ENCODE assay signal across 1 cellular context in genomic region chr4:40530961-40531635, GRCh38.
A peak's percentile ranks its signal among the peaks of the same experiment; 100 is the strongest.
TF ChIP-seq lines count a peak whose summit lies in the region.

No MANE protein-coding gene starts in this region.

TF ChIP-seq in K562, 482 proteins besides CTCF, POLR2A, EP300 and RAD21 (continued from another document and continues in another):
- TF ChIP-seq, protein P1, sequence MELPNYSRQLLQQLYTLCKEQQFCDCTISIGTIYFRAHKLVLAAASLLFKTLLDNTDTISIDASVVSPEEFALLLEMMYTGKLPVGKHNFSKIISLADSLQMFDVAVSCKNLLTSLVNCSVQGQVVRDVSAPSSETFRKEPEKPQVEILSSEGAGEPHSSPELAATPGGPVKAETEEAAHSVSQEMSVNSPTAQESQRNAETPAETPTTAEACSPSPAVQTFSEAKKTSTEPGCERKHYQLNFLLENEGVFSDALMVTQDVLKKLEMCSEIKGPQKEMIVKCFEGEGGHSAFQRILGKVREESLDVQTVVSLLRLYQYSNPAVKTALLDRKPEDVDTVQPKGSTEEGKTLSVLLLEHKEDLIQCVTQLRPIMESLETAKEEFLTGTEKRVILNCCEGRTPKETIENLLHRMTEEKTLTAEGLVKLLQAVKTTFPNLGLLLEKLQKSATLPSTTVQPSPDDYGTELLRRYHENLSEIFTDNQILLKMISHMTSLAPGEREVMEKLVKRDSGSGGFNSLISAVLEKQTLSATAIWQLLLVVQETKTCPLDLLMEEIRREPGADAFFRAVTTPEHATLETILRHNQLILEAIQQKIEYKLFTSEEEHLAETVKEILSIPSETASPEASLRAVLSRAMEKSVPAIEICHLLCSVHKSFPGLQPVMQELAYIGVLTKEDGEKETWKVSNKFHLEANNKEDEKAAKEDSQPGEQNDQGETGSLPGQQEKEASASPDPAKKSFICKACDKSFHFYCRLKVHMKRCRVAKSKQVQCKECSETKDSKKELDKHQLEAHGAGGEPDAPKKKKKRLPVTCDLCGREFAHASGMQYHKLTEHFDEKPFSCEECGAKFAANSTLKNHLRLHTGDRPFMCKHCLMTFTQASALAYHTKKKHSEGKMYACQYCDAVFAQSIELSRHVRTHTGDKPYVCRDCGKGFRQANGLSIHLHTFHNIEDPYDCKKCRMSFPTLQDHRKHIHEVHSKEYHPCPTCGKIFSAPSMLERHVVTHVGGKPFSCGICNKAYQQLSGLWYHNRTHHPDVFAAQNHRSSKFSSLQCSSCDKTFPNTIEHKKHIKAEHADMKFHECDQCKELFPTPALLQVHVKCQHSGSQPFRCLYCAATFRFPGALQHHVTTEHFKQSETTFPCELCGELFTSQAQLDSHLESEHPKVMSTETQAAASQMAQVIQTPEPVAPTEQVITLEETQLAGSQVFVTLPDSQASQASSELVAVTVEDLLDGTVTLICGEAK (IDR thresholded peaks at IDR 0.05) = no peak
- TF ChIP-seq, protein P1 (CRISPR knock-in tag; IDR thresholded peaks at IDR 0.05) = no peak
- TF ChIP-seq HNRNPLL (IDR thresholded peaks at IDR 0.05; ENCODE audit: low read depth, low read length, poor library complexity, severe bottlenecking) (no peak), ZNF324 (CRISPR knock-in tag; IDR thresholded peaks at IDR 0.05) (no peak), ZNF696 (CRISPR knock-in tag; conservative IDR thresholded peaks at IDR 0.05) (no peak), ZNF384 (IDR thresholded peaks at IDR 0.05; ENCODE audit: low read depth, low read length) (no peak), STAT5A (IDR thresholded peaks at IDR 0.05; ENCODE audit: borderline replicate concordance, low read length) (no peak), TAL1 (IDR thresholded peaks at IDR 0.05) (peak; percentile 43), ZNF316 (IDR thresholded peaks at IDR 0.05) (no peak), NBN (IDR thresholded peaks at IDR 0.05; ENCODE audit: low read depth) (0 out of 2 replicates have a peak, but pooled peaks have one; percentile 63), ZNF253 (CRISPR knock-in tag; conservative IDR thresholded peaks at IDR 0.05) (no peak), ZNF280A (IDR thresholded peaks at IDR 0.05; ENCODE audit: low read depth, partially characterized antibody) (no peak), YBX1 (IDR thresholded peaks at IDR 0.05) (no peak), TFAM (CRISPR knock-in tag; conservative IDR thresholded peaks at IDR 0.05) (no peak), ZNF551 (CRISPR knock-in tag; IDR thresholded peaks at IDR 0.05) (no peak), ERF (CRISPR knock-in tag; IDR thresholded peaks at IDR 0.05) (no peak), NR2C1 (IDR thresholded peaks at IDR 0.05) (no peak), NR2C1 (tag; IDR thresholded peaks at IDR 0.05) (no peak), ZNF165 (CRISPR knock-in tag; IDR thresholded peaks at IDR 0.05; ENCODE audit: borderline replicate concordance) (no peak), KHSRP (IDR thresholded peaks at IDR 0.05) (no peak), XRCC3 (IDR thresholded peaks at IDR 0.05) (no peak), ETV1 (tag; conservative IDR thresholded peaks at IDR 0.05; ENCODE audit: low read depth) (peak; percentile 61; the same call in 1 of the 2 replicates), NFYB (IDR thresholded peaks at IDR 0.05; ENCODE audit: extremely low read depth, insufficient read length) (no peak), TBL1XR1 (IDR thresholded peaks at IDR 0.05; ENCODE audit: low read length in 2 of 2) (no peak), ZNF263 (CRISPR knock-in tag; IDR thresholded peaks at IDR 0.05; ENCODE audit: borderline replicate concordance) (no peak), ZHX1 (conservative IDR thresholded peaks at IDR 0.05; ENCODE audit: low read length) (no peak), MAFK (IDR thresholded peaks at IDR 0.05; ENCODE audit: low read length) (no peak), HMG20A (CRISPR knock-in tag; conservative IDR thresholded peaks at IDR 0.05) (no peak)
- TF ChIP-seq, protein P2, sequence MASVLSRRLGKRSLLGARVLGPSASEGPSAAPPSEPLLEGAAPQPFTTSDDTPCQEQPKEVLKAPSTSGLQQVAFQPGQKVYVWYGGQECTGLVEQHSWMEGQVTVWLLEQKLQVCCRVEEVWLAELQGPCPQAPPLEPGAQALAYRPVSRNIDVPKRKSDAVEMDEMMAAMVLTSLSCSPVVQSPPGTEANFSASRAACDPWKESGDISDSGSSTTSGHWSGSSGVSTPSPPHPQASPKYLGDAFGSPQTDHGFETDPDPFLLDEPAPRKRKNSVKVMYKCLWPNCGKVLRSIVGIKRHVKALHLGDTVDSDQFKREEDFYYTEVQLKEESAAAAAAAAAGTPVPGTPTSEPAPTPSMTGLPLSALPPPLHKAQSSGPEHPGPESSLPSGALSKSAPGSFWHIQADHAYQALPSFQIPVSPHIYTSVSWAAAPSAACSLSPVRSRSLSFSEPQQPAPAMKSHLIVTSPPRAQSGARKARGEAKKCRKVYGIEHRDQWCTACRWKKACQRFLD (CRISPR knock-in tag; IDR thresholded peaks at IDR 0.05) = no peak
- TF ChIP-seq, protein P3, sequence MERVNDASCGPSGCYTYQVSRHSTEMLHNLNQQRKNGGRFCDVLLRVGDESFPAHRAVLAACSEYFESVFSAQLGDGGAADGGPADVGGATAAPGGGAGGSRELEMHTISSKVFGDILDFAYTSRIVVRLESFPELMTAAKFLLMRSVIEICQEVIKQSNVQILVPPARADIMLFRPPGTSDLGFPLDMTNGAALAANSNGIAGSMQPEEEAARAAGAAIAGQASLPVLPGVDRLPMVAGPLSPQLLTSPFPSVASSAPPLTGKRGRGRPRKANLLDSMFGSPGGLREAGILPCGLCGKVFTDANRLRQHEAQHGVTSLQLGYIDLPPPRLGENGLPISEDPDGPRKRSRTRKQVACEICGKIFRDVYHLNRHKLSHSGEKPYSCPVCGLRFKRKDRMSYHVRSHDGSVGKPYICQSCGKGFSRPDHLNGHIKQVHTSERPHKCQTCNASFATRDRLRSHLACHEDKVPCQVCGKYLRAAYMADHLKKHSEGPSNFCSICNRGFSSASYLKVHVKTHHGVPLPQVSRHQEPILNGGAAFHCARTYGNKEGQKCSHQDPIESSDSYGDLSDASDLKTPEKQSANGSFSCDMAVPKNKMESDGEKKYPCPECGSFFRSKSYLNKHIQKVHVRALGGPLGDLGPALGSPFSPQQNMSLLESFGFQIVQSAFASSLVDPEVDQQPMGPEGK (CRISPR knock-in tag; IDR thresholded peaks at IDR 0.05; ENCODE audit: borderline replicate concordance) = no peak
- TF ChIP-seq, protein P4, sequence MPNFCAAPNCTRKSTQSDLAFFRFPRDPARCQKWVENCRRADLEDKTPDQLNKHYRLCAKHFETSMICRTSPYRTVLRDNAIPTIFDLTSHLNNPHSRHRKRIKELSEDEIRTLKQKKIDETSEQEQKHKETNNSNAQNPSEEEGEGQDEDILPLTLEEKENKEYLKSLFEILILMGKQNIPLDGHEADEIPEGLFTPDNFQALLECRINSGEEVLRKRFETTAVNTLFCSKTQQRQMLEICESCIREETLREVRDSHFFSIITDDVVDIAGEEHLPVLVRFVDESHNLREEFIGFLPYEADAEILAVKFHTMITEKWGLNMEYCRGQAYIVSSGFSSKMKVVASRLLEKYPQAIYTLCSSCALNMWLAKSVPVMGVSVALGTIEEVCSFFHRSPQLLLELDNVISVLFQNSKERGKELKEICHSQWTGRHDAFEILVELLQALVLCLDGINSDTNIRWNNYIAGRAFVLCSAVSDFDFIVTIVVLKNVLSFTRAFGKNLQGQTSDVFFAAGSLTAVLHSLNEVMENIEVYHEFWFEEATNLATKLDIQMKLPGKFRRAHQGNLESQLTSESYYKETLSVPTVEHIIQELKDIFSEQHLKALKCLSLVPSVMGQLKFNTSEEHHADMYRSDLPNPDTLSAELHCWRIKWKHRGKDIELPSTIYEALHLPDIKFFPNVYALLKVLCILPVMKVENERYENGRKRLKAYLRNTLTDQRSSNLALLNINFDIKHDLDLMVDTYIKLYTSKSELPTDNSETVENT (CRISPR knock-in tag; IDR thresholded peaks at IDR 0.05) = no peak
- TF ChIP-seq, protein P5, sequence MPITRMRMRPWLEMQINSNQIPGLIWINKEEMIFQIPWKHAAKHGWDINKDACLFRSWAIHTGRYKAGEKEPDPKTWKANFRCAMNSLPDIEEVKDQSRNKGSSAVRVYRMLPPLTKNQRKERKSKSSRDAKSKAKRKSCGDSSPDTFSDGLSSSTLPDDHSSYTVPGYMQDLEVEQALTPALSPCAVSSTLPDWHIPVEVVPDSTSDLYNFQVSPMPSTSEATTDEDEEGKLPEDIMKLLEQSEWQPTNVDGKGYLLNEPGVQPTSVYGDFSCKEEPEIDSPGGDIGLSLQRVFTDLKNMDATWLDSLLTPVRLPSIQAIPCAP (CRISPR knock-in tag; IDR thresholded peaks at IDR 0.05; ENCODE audit: borderline replicate concordance) = no peak
- TF ChIP-seq, protein P6, sequence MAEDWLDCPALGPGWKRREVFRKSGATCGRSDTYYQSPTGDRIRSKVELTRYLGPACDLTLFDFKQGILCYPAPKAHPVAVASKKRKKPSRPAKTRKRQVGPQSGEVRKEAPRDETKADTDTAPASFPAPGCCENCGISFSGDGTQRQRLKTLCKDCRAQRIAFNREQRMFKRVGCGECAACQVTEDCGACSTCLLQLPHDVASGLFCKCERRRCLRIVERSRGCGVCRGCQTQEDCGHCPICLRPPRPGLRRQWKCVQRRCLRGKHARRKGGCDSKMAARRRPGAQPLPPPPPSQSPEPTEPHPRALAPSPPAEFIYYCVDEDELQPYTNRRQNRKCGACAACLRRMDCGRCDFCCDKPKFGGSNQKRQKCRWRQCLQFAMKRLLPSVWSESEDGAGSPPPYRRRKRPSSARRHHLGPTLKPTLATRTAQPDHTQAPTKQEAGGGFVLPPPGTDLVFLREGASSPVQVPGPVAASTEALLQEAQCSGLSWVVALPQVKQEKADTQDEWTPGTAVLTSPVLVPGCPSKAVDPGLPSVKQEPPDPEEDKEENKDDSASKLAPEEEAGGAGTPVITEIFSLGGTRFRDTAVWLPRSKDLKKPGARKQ (CRISPR knock-in tag; IDR thresholded peaks at IDR 0.05) = no peak
- TF ChIP-seq, protein P7, sequence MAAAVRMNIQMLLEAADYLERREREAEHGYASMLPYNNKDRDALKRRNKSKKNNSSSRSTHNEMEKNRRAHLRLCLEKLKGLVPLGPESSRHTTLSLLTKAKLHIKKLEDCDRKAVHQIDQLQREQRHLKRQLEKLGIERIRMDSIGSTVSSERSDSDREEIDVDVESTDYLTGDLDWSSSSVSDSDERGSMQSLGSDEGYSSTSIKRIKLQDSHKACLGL (CRISPR knock-in tag; IDR thresholded peaks at IDR 0.05; ENCODE audit: borderline replicate concordance, poor library complexity, severe bottlenecking) = no peak
